ENCODE assay signal across 17 cellular contexts in the genomic region with DNA sequence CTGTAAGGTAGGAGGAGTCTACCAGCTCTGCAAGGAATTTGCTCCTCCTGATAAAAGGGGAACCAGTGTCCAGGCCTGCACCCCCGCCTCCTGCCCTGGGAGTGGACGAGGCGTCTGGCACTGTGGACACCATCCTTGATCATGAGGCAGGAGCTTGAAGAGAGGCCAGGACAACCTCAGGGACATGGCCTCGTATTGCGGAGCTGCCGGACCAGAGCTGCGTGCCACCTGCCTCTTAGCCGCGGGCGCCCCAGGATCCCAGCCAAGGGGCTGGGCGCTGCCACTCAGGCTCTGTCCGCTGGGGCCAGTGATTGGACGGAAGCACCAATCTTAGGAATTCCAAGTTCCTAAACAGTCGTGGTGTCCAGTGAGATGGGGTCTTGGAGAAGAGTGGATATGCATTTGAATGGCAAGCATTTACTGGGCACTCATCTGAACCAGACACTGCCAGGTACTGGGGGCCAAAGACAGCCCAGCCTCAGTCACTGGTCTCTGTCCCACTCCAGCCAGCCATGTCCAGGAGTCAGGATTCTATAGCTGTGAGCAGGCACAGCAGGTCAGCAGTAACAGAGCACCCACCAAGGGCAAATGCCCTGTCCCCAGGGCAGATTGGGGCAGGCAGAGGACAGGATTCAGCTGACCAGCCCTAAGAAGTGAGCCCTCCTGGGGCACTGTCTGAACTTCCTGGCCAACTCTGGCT.
"Had no signal": no experiment of that assay in that cellular context is flagged by ENCODE, and none has a peak within 500 bp of the region (broad histone marks: within the 10 kb centered on the region; RNA-seq: fewer than 3 reads in every experiment).

No MANE protein-coding gene starts in this region.

- H3K4me3 ChIP-seq: gastroesophageal sphincter had no signal

- H3K27me3 Mint-ChIP-seq: stimulated activated naive B cell treated with anti-CD40 and anti-IgM and Interleukin-4, amounts not matched to agents 10 μg/mL and 1 μg/mL and 100 μg/mL, for 72 hours had no signal

- H3K4me3 Mint-ChIP-seq: activated CD8-positive, alpha-beta T cell treated with anti-CD3 and anti-CD28 coated beads for 36 hours; activated naive CD4-positive, alpha-beta T cell treated with anti-CD3 and anti-CD28 coated beads for 36 hours; natural killer cell treated with Interleukin-12 subunit alpha and Interleukin-12 subunit beta and Interleukin-15 and Interleukin-18, amount 100 ng/mL, for 72 hours; stimulated activated naive B cell treated with anti-CD40 and anti-IgM and Interleukin-4, amounts not matched to agents 10 μg/mL and 1 μg/mL and 100 μg/mL, for 72 hours had no signal

- DNase-seq: activated CD4-positive, alpha-beta T cell treated with anti-CD3 and anti-CD28 coated beads for 48 hours; activated CD4-positive, CD25-positive, alpha-beta regulatory T cell; activated CD8-positive, alpha-beta T cell treated with anti-CD3 and anti-CD28 coated beads for 36 hours; activated naive CD4-positive, alpha-beta T cell treated with anti-CD3 and anti-CD28 coated beads for 36 hours; activated T-cell treated with anti-CD3 and anti-CD28 coated beads, Interleukin-2, amount 50 U/mL, for 1 hour; anterior cingulate cortex; brain microvascular endothelial cell; cortex of kidney; erythroblast; mesendoderm; stimulated activated CD4-positive, alpha-beta T cell treated with anti-CD3 and anti-CD28 coated beads, Interleukin-4, amount 100 ng/mL, for 4 hours; stimulated activated naive B cell treated with anti-CD40 and anti-IgM and Interleukin-4, amounts not matched to agents 10 μg/mL and 1 μg/mL and 100 μg/mL, for 72 hours; T-helper 1 cell; T-helper 9 cell had no signal

- H3K36me3 ChIP-seq: brain microvascular endothelial cell, gastroesophageal sphincter had no signal

- H3K27me3 ChIP-seq: brain microvascular endothelial cell, gastroesophageal sphincter had no signal

- H3K27ac Mint-ChIP-seq: activated CD8-positive, alpha-beta T cell treated with anti-CD3 and anti-CD28 coated beads for 36 hours; activated naive CD4-positive, alpha-beta T cell treated with anti-CD3 and anti-CD28 coated beads for 36 hours; activated T-helper 2 cell treated with anti-CD3 and anti-CD28 coated beads, Interferon-gamma antibody, Interleukin-2, Interleukin-4, amounts not matched to agents 10 μg/mL and 5 μg/mL and 100 μg/mL, durations not matched to agents 14 hours and 24 hours and 36 hours; natural killer cell treated with Interleukin-12 subunit alpha and Interleukin-12 subunit beta and Interleukin-15 and Interleukin-18, amount 100 ng/mL, for 72 hours; stimulated activated naive B cell treated with anti-CD40 and anti-IgM and Interleukin-4, amounts not matched to agents 10 μg/mL and 1 μg/mL and 100 μg/mL, for 72 hours had no signal

- H3K36me3 Mint-ChIP-seq: natural killer cell treated with Interleukin-12 subunit alpha and Interleukin-12 subunit beta and Interleukin-15 and Interleukin-18, amount 100 ng/mL, for 72 hours; stimulated activated naive B cell treated with anti-CD40 and anti-IgM and Interleukin-4, amounts not matched to agents 10 μg/mL and 1 μg/mL and 100 μg/mL, for 72 hours had no signal

- H3K9me3 Mint-ChIP-seq: activated CD8-positive, alpha-beta T cell treated with anti-CD3 and anti-CD28 coated beads for 36 hours; activated naive CD4-positive, alpha-beta T cell treated with anti-CD3 and anti-CD28 coated beads for 36 hours; activated T-helper 2 cell treated with anti-CD3 and anti-CD28 coated beads, Interferon-gamma antibody, Interleukin-2, Interleukin-4, amounts not matched to agents 10 μg/mL and 5 μg/mL and 100 μg/mL, durations not matched to agents 14 hours and 24 hours and 36 hours; natural killer cell treated with Interleukin-12 subunit alpha and Interleukin-12 subunit beta and Interleukin-15 and Interleukin-18, amount 100 ng/mL, for 72 hours had no signal

- H3K9me3 ChIP-seq: gastroesophageal sphincter had no signal
